In the genomic region with DNA sequence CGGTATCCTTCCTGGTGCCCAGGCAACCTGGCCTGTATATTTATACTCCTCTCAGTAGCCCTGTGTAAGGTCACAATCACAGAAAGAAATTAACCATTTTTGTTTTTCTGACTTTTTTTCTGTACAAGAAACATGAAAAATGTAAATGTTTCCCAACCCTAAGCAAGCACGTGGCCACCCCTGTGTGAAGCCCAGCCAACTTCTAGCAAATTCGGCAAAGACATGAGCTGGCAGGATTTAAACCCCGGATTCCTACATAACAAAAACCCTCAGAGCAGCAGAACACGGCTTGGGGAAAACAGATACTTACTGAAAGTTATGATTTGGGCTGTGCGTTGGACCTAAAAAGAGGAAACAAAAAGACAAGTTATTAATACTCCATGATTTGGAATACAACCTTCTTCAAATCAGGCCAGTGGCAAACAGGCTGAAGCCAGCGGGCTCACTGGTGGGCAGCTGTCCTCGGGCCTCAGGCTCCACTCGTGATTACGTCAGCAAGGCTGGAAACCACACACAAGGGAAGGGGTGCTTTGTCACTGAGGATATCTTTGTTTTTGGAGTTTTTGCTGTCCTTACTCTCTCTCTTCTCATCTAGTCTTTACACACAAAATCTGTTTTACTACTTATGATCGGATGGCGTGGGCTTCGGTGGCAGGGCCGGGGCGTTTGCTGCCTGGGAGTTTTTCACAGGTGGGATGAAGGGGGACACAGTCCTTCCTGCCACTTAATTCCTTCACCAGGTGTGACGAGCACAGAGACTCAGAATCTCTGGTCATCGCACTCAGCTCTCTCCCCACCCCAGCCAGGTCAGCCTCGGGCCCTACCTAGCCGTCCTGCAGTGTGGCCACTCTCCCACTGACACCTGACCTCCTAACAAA, we compare ENCODE assay signal across 20 cellular contexts.
"Had no signal": no experiment of that assay in that cellular context is flagged by ENCODE, and none has a peak within 500 bp of the region (broad histone marks: within the 10 kb centered on the region; RNA-seq: fewer than 3 reads in every experiment).

No MANE protein-coding gene starts in this region.

- H3K4me1 ChIP-seq: left lung, prostate gland, upper lobe of left lung had no signal

- ATAC-seq: activated CD4-positive, CD25-positive, alpha-beta regulatory T cell treated with anti-CD3 and anti-CD28 coated beads, Interleukin-2, amount 50 U/mL, for 24 hours; activated CD8-positive, alpha-beta memory T cell treated with anti-CD3 and anti-CD28 coated beads, Interleukin-2, amount 10 ng/mL, durations not matched to agents 7 days and 5 days; left lung; natural killer cell had no signal

- H3K4me3 ChIP-seq: left lung, lung, prostate gland, upper lobe of left lung had no signal

- H3K27ac ChIP-seq: left lung, prostate gland, upper lobe of left lung had no signal

- H3K4me3 Mint-ChIP-seq: activated CD4-positive, alpha-beta memory T cell treated with anti-CD3 and anti-CD28 coated beads, Interleukin-2, amount 10 ng/mL, durations not matched to agents 7 days and 5 days; activated CD4-positive, alpha-beta T cell treated with anti-CD3 and anti-CD28 coated beads, Interleukin-2, amount 10 ng/mL, durations not matched to agents 24 days and 14 days; activated CD8-positive, alpha-beta memory T cell treated with anti-CD3 and anti-CD28 coated beads, Interleukin-2, amount 10 ng/mL, durations not matched to agents 7 days and 5 days; activated naive CD4-positive, alpha-beta T cell treated with anti-CD3 and anti-CD28 coated beads, Interleukin-2, amount 10 ng/mL, durations not matched to agents 7 days and 5 days; brain; dendritic cell treated with granulocyte-macrophage colony-stimulating factor and Interleukin-4, amounts not matched to agents 40 ng/mL and 50 ng/mL, for 4 days; natural killer cell had no signal

- H3K27ac Mint-ChIP-seq: activated CD4-positive, alpha-beta memory T cell treated with anti-CD3 and anti-CD28 coated beads, Interleukin-2, amount 10 ng/mL, durations not matched to agents 7 days and 5 days; activated CD4-positive, alpha-beta T cell treated with anti-CD3 and anti-CD28 coated beads, Interleukin-2, amount 10 ng/mL, durations not matched to agents 24 days and 14 days; activated CD8-positive, alpha-beta memory T cell treated with anti-CD3 and anti-CD28 coated beads, Interleukin-2, amount 10 ng/mL, durations not matched to agents 7 days and 5 days; activated naive CD4-positive, alpha-beta T cell treated with anti-CD3 and anti-CD28 coated beads, Interleukin-2, amount 10 ng/mL, durations not matched to agents 7 days and 5 days; dendritic cell treated with granulocyte-macrophage colony-stimulating factor and Interleukin-4, amounts not matched to agents 40 ng/mL and 50 ng/mL, for 4 days; natural killer cell had no signal

- H3K36me3 Mint-ChIP-seq: activated CD8-positive, alpha-beta memory T cell treated with anti-CD3 and anti-CD28 coated beads, Interleukin-2, amount 10 ng/mL, durations not matched to agents 7 days and 5 days; activated naive CD4-positive, alpha-beta T cell treated with anti-CD3 and anti-CD28 coated beads, Interleukin-2, amount 10 ng/mL, durations not matched to agents 7 days and 5 days; brain; natural killer cell had no signal

- H3K27me3 ChIP-seq: left lung, upper lobe of left lung had no signal

- H3K4me1 Mint-ChIP-seq: activated CD4-positive, alpha-beta memory T cell treated with anti-CD3 and anti-CD28 coated beads, Interleukin-2, amount 10 ng/mL, durations not matched to agents 7 days and 5 days; activated CD4-positive, alpha-beta T cell treated with anti-CD3 and anti-CD28 coated beads, Interleukin-2, amount 10 ng/mL, durations not matched to agents 24 days and 14 days; activated CD8-positive, alpha-beta memory T cell treated with anti-CD3 and anti-CD28 coated beads, Interleukin-2, amount 10 ng/mL, durations not matched to agents 7 days and 5 days; activated naive CD4-positive, alpha-beta T cell treated with anti-CD3 and anti-CD28 coated beads, Interleukin-2, amount 10 ng/mL, durations not matched to agents 7 days and 5 days; brain; natural killer cell had no signal

- H3K9me3 Mint-ChIP-seq: activated CD4-positive, alpha-beta memory T cell treated with anti-CD3 and anti-CD28 coated beads, Interleukin-2, amount 10 ng/mL, durations not matched to agents 7 days and 5 days; activated CD4-positive, alpha-beta T cell treated with anti-CD3 and anti-CD28 coated beads, Interleukin-2, amount 10 ng/mL, durations not matched to agents 24 days and 14 days; activated naive CD4-positive, alpha-beta T cell treated with anti-CD3 and anti-CD28 coated beads, Interleukin-2, amount 10 ng/mL, durations not matched to agents 7 days and 5 days; brain; dendritic cell treated with granulocyte-macrophage colony-stimulating factor and Interleukin-4, amounts not matched to agents 40 ng/mL and 50 ng/mL, for 4 days; natural killer cell had no signal

- DNase-seq: activated CD4-positive, alpha-beta memory T cell treated with anti-CD3 and anti-CD28 coated beads, Interleukin-2, amount 10 ng/mL, durations not matched to agents 7 days and 5 days; activated CD4-positive, alpha-beta T cell treated with anti-CD3 and anti-CD28 coated beads, Interleukin-2, amount 10 ng/mL, durations not matched to agents 24 days and 14 days; activated CD8-positive, alpha-beta memory T cell treated with anti-CD3 and anti-CD28 coated beads, Interleukin-2, amount 10 ng/mL, durations not matched to agents 7 days and 5 days; activated effector memory CD4-positive, alpha-beta T cell treated with anti-CD3 and anti-CD28 coated beads, Interleukin-2, amount 50 U/mL, for 16 hours; activated naive CD4-positive, alpha-beta T cell treated with anti-CD3 and anti-CD28 coated beads, Interleukin-2, amount 10 ng/mL, durations not matched to agents 7 days and 5 days; activated T-cell treated with anti-CD3 and anti-CD28 coated beads for 4 hours; aorta; caudate nucleus; effector CD4-positive, alpha-beta T cell; erythroblast; left lung; natural killer cell; stimulated activated CD4-positive, alpha-beta T cell treated with anti-CD3 and anti-CD28 coated beads, Interleukin-4, amount 100 ng/mL, for 24 hours; stimulated activated naive CD4-positive, alpha-beta T cell treated with Interleukin-2 at 50 U/mL for 16 hours had no signal

- H3K9me3 ChIP-seq: left lung, prostate gland, upper lobe of left lung had no signal

- H3K36me3 ChIP-seq: left lung, prostate gland, upper lobe of left lung had no signal
